18 cellular contexts compared by ENCODE assay signal in genomic region chr2:222752731-222753130, GRCh38.
DNase-seq lines count a peak whose midpoint lies in the region; ATAC-seq and TF ChIP-seq lines count a peak whose summit lies in the region.
"Had no signal": no experiment of that assay in that cellular context is flagged by ENCODE, and none has a peak within 500 bp of the region (broad histone marks: within the 10 kb centered on the region; RNA-seq: fewer than 3 reads in every experiment).

No MANE protein-coding gene starts in this region.

- H2AFZ ChIP-seq in osteoblast (ENCODE audit: low read length), result peak overlapping the region; percentile 63

- no peaks in the 10 kb centered on the region for H4K20me1 ChIP-seq in osteoblast (ENCODE audit: insufficient read depth, low read length)

- CTCF ChIA-PET in activated naive CD4-positive, alpha-beta T cell treated with anti-CD3 and anti-CD28 coated beads, Interleukin-2, amount 10 ng/mL, durations not matched to agents 7 days and 5 days (lab: Charles Lee), result interaction anchor here (1.0 to 1.6 kb wide), 3 partner anchors 43 to 61 kb away, joined by 4 to 7 read pairs (median 5); no protein-coding TSS in a partner anchor

- H3K4me3 ChIP-seq in left ventricle myocardium inferior (peak overlapping the region; percentile 6), choroid plexus epithelial cell (ENCODE audit: low read depth, low read length) (no peak overlapping the region), osteoblast (ENCODE audit: insufficient read depth, low read length) (no peak overlapping the region)

- H3K9me3 ChIP-seq in left ventricle myocardium inferior (replicated peaks) (no peaks in the 10 kb centered on the region), osteoblast (ENCODE audit: low read depth, low read length) (no peaks in the 10 kb centered on the region)
- H3K9me3 ChIP-seq: Caco-2 had no signal

- peaks cover 28% of the 10 kb centered on the region for H3K4me1 Mint-ChIP-seq in type B pancreatic cell (ENCODE audit: unreplicated experiment)
- H3K4me1 Mint-ChIP-seq in stimulated activated naive B cell treated with anti-CD40 and anti-IgM and Interleukin-4, amounts not matched to agents 10 μg/mL and 1 μg/mL and 100 μg/mL, for 72 hours, result peaks cover 0 to 8% of the 10 kb centered on the region in 2 donors
- H3K4me1 Mint-ChIP-seq in activated naive CD4-positive, alpha-beta T cell treated with anti-CD3 and anti-CD28 coated beads, Interleukin-2, amount 10 ng/mL, durations not matched to agents 7 days and 5 days, result peaks cover 14% of the 10 kb centered on the region

- H3K36me3 Mint-ChIP-seq in type B pancreatic cell, result no peaks in the 10 kb centered on the region
- H3K36me3 Mint-ChIP-seq in stimulated activated naive B cell treated with anti-CD40 and anti-IgM and Interleukin-4, amounts not matched to agents 10 μg/mL and 1 μg/mL and 100 μg/mL, for 72 hours, result peaks cover 2 to 6% of the 10 kb centered on the region in 2 donors
- H3K36me3 Mint-ChIP-seq in activated naive CD4-positive, alpha-beta T cell treated with anti-CD3 and anti-CD28 coated beads, Interleukin-2, amount 10 ng/mL, durations not matched to agents 7 days and 5 days, result no peaks in the 10 kb centered on the region
- H3K36me3 Mint-ChIP-seq: T-cell had no signal

- no peak for ATAC-seq in left cardiac atrium
- no peak for ATAC-seq in stimulated activated naive B cell treated with anti-CD40 and anti-IgM and Interleukin-4, amounts not matched to agents 10 μg/mL and 1 μg/mL and 100 μg/mL, for 72 hours (replicated peaks)
- ATAC-seq: HCT116, Panc1 had no signal

- intact Hi-C loops in left ventricle myocardium inferior (cut with micrococcal nuclease) (no loop called here), left cardiac atrium (cut with DNase I) (no loop called here)

- TF ChIP-seq CTCF in left ventricle myocardium inferior (IDR thresholded peaks at IDR 0.05; ENCODE audit: borderline replicate concordance) (no peak), choroid plexus epithelial cell (conservative IDR thresholded peaks at IDR 0.05; ENCODE audit: low read depth, low read length) (no peak), osteoblast (IDR thresholded peaks at IDR 0.05; ENCODE audit: extremely low read depth, low read depth, low read length) (no peak), type B pancreatic cell (conservative IDR thresholded peaks at IDR 0.05) (no peak)

- H3K79me2 ChIP-seq in osteoblast (ENCODE audit: insufficient read depth, low read length), result no peaks in the 10 kb centered on the region

- peaks cover 4% of the 10 kb centered on the region for H3K27me3 Mint-ChIP-seq in type B pancreatic cell
- H3K27me3 Mint-ChIP-seq in stimulated activated naive B cell treated with anti-CD40 and anti-IgM and Interleukin-4, amounts not matched to agents 10 μg/mL and 1 μg/mL and 100 μg/mL, for 72 hours, result no peaks in the 10 kb centered on the region
- peaks cover 12% of the 10 kb centered on the region for H3K27me3 Mint-ChIP-seq in activated naive CD4-positive, alpha-beta T cell treated with anti-CD3 and anti-CD28 coated beads, Interleukin-2, amount 10 ng/mL, durations not matched to agents 7 days and 5 days
- H3K27me3 Mint-ChIP-seq: T-cell had no signal

- peak overlapping the region; percentile 34 for H3K4me2 ChIP-seq in osteoblast (ENCODE audit: insufficient read depth, low read length)

- DNase-seq in left ventricle myocardium inferior (no peak), left cardiac atrium (no peak), choroid plexus epithelial cell (ENCODE audit: low read depth) (peak; percentile 14), osteoblast (ENCODE audit: insufficient read length, low spot score, missing footprints) (no peak), type B pancreatic cell (ENCODE audit: extremely low spot score, unreplicated experiment) (no peak), NCI-H2227 treated with DMSO at 0.1 percent for 48 hours (lab: John Stamatoyannopoulos, UW) (no peak)
- DNase-seq in stimulated activated naive B cell treated with anti-CD40 and anti-IgM and Interleukin-4, amounts not matched to agents 10 μg/mL and 1 μg/mL and 100 μg/mL, for 72 hours, result no peak
- DNase-seq in activated naive CD4-positive, alpha-beta T cell treated with anti-CD3 and anti-CD28 coated beads, Interleukin-2, amount 10 ng/mL, durations not matched to agents 7 days and 5 days, result no peak
- DNase-seq: activated CD4-positive, CD25-positive, alpha-beta regulatory T cell treated with anti-CD3 and anti-CD28 coated beads, Interleukin-2, amount 50 U/mL, for 72 hours; activated CD8-positive, alpha-beta memory T cell treated with anti-CD3 and anti-CD28 coated beads, Interleukin-2, amount 50 U/mL, for 48 hours; activated naive CD4-positive, alpha-beta T cell treated with anti-CD3 and anti-CD28 coated beads, Interleukin-2, amount 50 U/mL, for 16 hours; Caco-2; KBM-7; NCI-H446 treated with DMSO at 0.1 percent for 48 hours; T-cell had no signal

- H3K27ac ChIP-seq in left ventricle myocardium inferior (replicated peaks) (peak overlapping the region; percentile 69), osteoblast (ENCODE audit: low read depth, low read length) (no peak overlapping the region)

- H3K27ac Mint-ChIP-seq in type B pancreatic cell, result peak overlapping the region; percentile 39
- H3K27ac Mint-ChIP-seq in stimulated activated naive B cell treated with anti-CD40 and anti-IgM and Interleukin-4, amounts not matched to agents 10 μg/mL and 1 μg/mL and 100 μg/mL, for 72 hours, result no peak overlapping the region
- no peak overlapping the region for H3K27ac Mint-ChIP-seq in activated naive CD4-positive, alpha-beta T cell treated with anti-CD3 and anti-CD28 coated beads, Interleukin-2, amount 10 ng/mL, durations not matched to agents 7 days and 5 days
- H3K27ac Mint-ChIP-seq: stimulated activated naive CD8-positive, alpha-beta T cell treated with anti-CD3 and anti-CD28 coated beads, Interleukin-15, Interleukin-2, amounts not matched to agents 100 ng/mL and 50 ng/mL, for 24 hours; T-cell had no signal

- peak overlapping the region; percentile 4 for H3K4me3 Mint-ChIP-seq in type B pancreatic cell
- H3K4me3 Mint-ChIP-seq in stimulated activated naive B cell treated with anti-CD40 and anti-IgM and Interleukin-4, amounts not matched to agents 10 μg/mL and 1 μg/mL and 100 μg/mL, for 72 hours, result no peak overlapping the region
- no peak overlapping the region for H3K4me3 Mint-ChIP-seq in activated naive CD4-positive, alpha-beta T cell treated with anti-CD3 and anti-CD28 coated beads, Interleukin-2, amount 10 ng/mL, durations not matched to agents 7 days and 5 days
- H3K4me3 Mint-ChIP-seq: stimulated activated naive CD8-positive, alpha-beta T cell treated with anti-CD3 and anti-CD28 coated beads, Interleukin-15, Interleukin-2, amounts not matched to agents 100 ng/mL and 50 ng/mL, for 24 hours; T-cell had no signal

- peaks cover 31% of the 10 kb centered on the region for H3K4me1 ChIP-seq in left ventricle myocardium inferior
- peaks cover 22% of the 10 kb centered on the region for H3K4me1 ChIP-seq in osteoblast (ENCODE audit: insufficient read depth, low read length)

- H3K27me3 ChIP-seq in left ventricle myocardium inferior (ENCODE audit: low read depth) (no peaks in the 10 kb centered on the region), osteoblast (ENCODE audit: insufficient read depth, low read length) (no peaks in the 10 kb centered on the region)

- H3K36me3 ChIP-seq in left ventricle myocardium inferior (no peaks in the 10 kb centered on the region), osteoblast (ENCODE audit: insufficient read depth, low read length) (no peaks in the 10 kb centered on the region)

- no peaks in the 10 kb centered on the region for H3K9me3 Mint-ChIP-seq in type B pancreatic cell
- peaks cover 7% of the 10 kb centered on the region in 2 donors for H3K9me3 Mint-ChIP-seq in stimulated activated naive B cell treated with anti-CD40 and anti-IgM and Interleukin-4, amounts not matched to agents 10 μg/mL and 1 μg/mL and 100 μg/mL, for 72 hours
- H3K9me3 Mint-ChIP-seq in activated naive CD4-positive, alpha-beta T cell treated with anti-CD3 and anti-CD28 coated beads, Interleukin-2, amount 10 ng/mL, durations not matched to agents 7 days and 5 days, result no peaks in the 10 kb centered on the region
- H3K9me3 Mint-ChIP-seq: stimulated activated naive CD8-positive, alpha-beta T cell treated with anti-CD3 and anti-CD28 coated beads, Interleukin-15, Interleukin-2, amounts not matched to agents 100 ng/mL and 50 ng/mL, for 24 hours; T-cell had no signal
